Comparison of ENCODE assay signal across 8 cellular contexts in genomic region chr17:42518755-42519545, GRCh38. TPM values are rescaled to one million over a fixed set of nuclear protein-coding genes. Genes with fewer than 3 reads are reported as not detected.
DNase-seq lines count a peak whose midpoint lies in the region; ATAC-seq and TF ChIP-seq lines count a peak whose summit lies in the region.
"Had no signal": no experiment of that assay in that cellular context is flagged by ENCODE, and none has a peak within 500 bp of the region (broad histone marks: within the 10 kb centered on the region; RNA-seq: fewer than 3 reads in every experiment).

No MANE protein-coding gene starts in this region.

- WGBS in lung, 2 donors, result 12 to 19% methylated on average over 6 of the region's 6 CpGs
- 18% methylated on average over 6 of the region's 6 CpGs for WGBS in urinary bladder

- peaks cover 0 to 31% of the 10 kb centered on the region in 2 donors for H3K36me3 ChIP-seq in lung (ENCODE audit: control insufficient read depth in 2 of 2, insufficient read depth in 2 of 2, low read length in 2 of 2)
- no peaks in the 10 kb centered on the region for H3K36me3 ChIP-seq in urinary bladder (ENCODE audit: insufficient read depth)

- TF ChIP-seq CTCF in lung (IDR thresholded peaks at IDR 0.05; ENCODE audit: control extremely low read depth, extremely low read depth), result no peak

- H3K4me3 ChIP-seq in lung, result no peak overlapping the region
- no peak overlapping the region for H3K4me3 ChIP-seq in urinary bladder (ENCODE audit: low read depth, low read length)

- no peak for ATAC-seq in lung (ENCODE audit: insufficient read depth, low FRiP score)

- no peaks in the 10 kb centered on the region for H3K9me3 ChIP-seq in lung (ENCODE audit: control insufficient read depth in 2 of 2, insufficient read depth in 1 of 2, low read length in 1 of 2)

- H3K27me3 ChIP-seq in lung (ENCODE audit: control insufficient read depth, insufficient read depth), result no peaks in the 10 kb centered on the region

- peak; percentile 23 for DNase-seq in NCI-H2171 (lab: John Stamatoyannopoulos, UW)
- DNase-seq in cerebellum (ENCODE audit: low spot score), result peak; percentile 23
- DNase-seq in lung (ENCODE audit: low spot score), result no peak
- no peak for DNase-seq in GM03348 (ENCODE audit: low spot score)
- DNase-seq in HuH-7.5 (ENCODE audit: low spot score), result no peak
- DNase-seq in cerebellar nuclear complex (lab: John Stamatoyannopoulos, UW), result no peak

- H3K27ac ChIP-seq in lung (ENCODE audit: low read depth in 1 of 2, low read length in 1 of 2) (peak overlapping the region; percentile 87 to 95), urinary bladder (ENCODE audit: low read depth) (peak overlapping the region; percentile 81)
- H3K27ac ChIP-seq: VCaP had no signal

- H3K4me1 ChIP-seq in lung (ENCODE audit: control insufficient read depth in 2 of 2, insufficient read depth in 2 of 2, low read length in 2 of 2) (peaks cover 29 to 43% of the 10 kb centered on the region in 2 donors), urinary bladder (ENCODE audit: insufficient read depth) (no peaks in the 10 kb centered on the region)

RNA-seq across cellular contexts. Expression of gene NAGLU, which starts 17.1 kb away (rescaled TPM):
- total RNA-seq in cerebellum, result 8.8 TPM
- 10 to 100 TPM; 16.8 to 69.8 TPM for total RNA-seq in lung
- polyA plus RNA-seq in lung, result 10 to 100 TPM; 32.3 to 37.9 TPM
- total RNA-seq in urinary bladder, result 18.0 TPM
- 40.3 TPM for polyA plus RNA-seq in urinary bladder

RNA-seq across cellular contexts. Expression of gene HSD17B1, which starts 33.8 kb away (rescaled TPM):
- total RNA-seq in cerebellum, result 1.8 TPM
- 1 to 10 TPM in 1 of 2 donors, under 1 TPM in 1; 0.98 to 1.3 TPM for total RNA-seq in lung
- polyA plus RNA-seq in lung, result 1 to 10 TPM; 1.8 to 2.4 TPM
- total RNA-seq in urinary bladder, result 1.5 TPM
- polyA plus RNA-seq in urinary bladder, result 2.5 TPM

RNA-seq across cellular contexts. Expression of gene COASY, which starts 43.0 kb away (rescaled TPM):
- total RNA-seq in cerebellum (5.6 TPM), lung (10 to 100 TPM; 25.9 to 93.2 TPM), urinary bladder (8.8 TPM)
- polyA plus RNA-seq in lung (10 to 100 TPM; 57.3 to 71.3 TPM), urinary bladder (43.7 TPM)

RNA-seq across cellular contexts. Expression of gene MLX, which starts 48.0 kb away (rescaled TPM):
- total RNA-seq in cerebellum, result 21.6 TPM
- total RNA-seq in lung, result 10 to 100 TPM; 31.9 to 69.7 TPM
- polyA plus RNA-seq in lung, result 10 to 100 TPM; 61.8 to 71.6 TPM
- 17.1 TPM for total RNA-seq in urinary bladder
- polyA plus RNA-seq in urinary bladder, result 38.0 TPM

RNA-seq across cellular contexts. Expression of gene PSMC3IP, which starts 58.6 kb away (rescaled TPM):
- total RNA-seq in cerebellum (6.2 TPM), lung (1 to 10 TPM; 3.4 to 7.5 TPM), urinary bladder (4.5 TPM)
- polyA plus RNA-seq in lung (1 to 10 TPM; 3.7 to 4.3 TPM), urinary bladder (7.9 TPM)

Comparison
In these comparisons a context has a peak if more than half of its experiments do, and no peak if none do; other contexts are left out.
1. DNase-seq: peak in NCI-H2171 (single experiment) and cerebellum (single experiment); none in lung (single experiment), GM03348 (single experiment), HuH-7.5 (single experiment) and cerebellar nuclear complex (0 of 2).